ENCODE assay signal across 1 cellular context in the genomic region with DNA sequence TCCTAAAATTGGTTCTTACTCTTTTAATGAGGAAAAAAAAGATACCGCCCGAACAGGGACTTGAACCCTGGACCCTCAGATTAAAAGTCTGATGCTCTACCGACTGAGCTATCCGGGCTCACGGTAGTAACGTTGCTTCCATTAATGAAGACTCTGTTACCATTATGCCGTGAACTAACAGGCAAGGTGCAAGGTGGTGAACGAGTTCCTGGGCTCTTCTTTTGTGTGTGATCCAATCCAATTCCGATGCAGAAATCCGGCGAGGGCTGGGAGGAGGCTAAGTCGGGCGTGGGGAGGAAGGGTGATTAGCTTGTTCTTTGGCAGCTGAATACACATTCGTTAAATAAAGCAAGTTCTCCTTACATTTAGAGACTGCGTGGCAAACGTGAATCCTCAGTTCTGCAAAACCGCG.
TF ChIP-seq lines count a peak whose summit lies in the region.

No MANE protein-coding gene starts in this region.

TF ChIP-seq in HepG2, 621 proteins besides CTCF, POLR2A, EP300 and RAD21 (continued from another document and continues in another):
- TF ChIP-seq, protein P1, sequence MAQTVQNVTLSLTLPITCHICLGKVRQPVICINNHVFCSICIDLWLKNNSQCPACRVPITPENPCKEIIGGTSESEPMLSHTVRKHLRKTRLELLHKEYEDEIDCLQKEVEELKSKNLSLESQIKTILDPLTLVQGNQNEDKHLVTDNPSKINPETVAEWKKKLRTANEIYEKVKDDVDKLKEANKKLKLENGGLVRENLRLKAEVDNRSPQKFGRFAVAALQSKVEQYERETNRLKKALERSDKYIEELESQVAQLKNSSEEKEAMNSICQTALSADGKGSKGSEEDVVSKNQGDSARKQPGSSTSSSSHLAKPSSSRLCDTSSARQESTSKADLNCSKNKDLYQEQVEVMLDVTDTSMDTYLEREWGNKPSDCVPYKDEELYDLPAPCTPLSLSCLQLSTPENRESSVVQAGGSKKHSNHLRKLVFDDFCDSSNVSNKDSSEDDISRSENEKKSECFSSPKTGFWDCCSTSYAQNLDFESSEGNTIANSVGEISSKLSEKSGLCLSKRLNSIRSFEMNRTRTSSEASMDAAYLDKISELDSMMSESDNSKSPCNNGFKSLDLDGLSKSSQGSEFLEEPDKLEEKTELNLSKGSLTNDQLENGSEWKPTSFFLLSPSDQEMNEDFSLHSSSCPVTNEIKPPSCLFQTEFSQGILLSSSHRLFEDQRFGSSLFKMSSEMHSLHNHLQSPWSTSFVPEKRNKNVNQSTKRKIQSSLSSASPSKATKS (CRISPR knock-in tag; IDR thresholded peaks at IDR 0.05): 0 out of 2 replicates have a peak, but pooled peaks have one; percentile 65
- TF ChIP-seq SMAD1 (CRISPR knock-in tag; IDR thresholded peaks at IDR 0.05; ENCODE audit: borderline replicate concordance, low read depth): no peak
- peak; percentile 35; the same call in 1 of the 2 replicates for TF ChIP-seq ETV5 (CRISPR knock-in tag; IDR thresholded peaks at IDR 0.05; ENCODE audit: borderline replicate concordance)
- TF ChIP-seq, protein P2, sequence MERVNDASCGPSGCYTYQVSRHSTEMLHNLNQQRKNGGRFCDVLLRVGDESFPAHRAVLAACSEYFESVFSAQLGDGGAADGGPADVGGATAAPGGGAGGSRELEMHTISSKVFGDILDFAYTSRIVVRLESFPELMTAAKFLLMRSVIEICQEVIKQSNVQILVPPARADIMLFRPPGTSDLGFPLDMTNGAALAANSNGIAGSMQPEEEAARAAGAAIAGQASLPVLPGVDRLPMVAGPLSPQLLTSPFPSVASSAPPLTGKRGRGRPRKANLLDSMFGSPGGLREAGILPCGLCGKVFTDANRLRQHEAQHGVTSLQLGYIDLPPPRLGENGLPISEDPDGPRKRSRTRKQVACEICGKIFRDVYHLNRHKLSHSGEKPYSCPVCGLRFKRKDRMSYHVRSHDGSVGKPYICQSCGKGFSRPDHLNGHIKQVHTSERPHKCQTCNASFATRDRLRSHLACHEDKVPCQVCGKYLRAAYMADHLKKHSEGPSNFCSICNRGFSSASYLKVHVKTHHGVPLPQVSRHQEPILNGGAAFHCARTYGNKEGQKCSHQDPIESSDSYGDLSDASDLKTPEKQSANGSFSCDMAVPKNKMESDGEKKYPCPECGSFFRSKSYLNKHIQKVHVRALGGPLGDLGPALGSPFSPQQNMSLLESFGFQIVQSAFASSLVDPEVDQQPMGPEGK (CRISPR knock-in tag; IDR thresholded peaks at IDR 0.05): peak; percentile 11; the same call in 1 of the 2 replicates
- TF ChIP-seq, protein P3, sequence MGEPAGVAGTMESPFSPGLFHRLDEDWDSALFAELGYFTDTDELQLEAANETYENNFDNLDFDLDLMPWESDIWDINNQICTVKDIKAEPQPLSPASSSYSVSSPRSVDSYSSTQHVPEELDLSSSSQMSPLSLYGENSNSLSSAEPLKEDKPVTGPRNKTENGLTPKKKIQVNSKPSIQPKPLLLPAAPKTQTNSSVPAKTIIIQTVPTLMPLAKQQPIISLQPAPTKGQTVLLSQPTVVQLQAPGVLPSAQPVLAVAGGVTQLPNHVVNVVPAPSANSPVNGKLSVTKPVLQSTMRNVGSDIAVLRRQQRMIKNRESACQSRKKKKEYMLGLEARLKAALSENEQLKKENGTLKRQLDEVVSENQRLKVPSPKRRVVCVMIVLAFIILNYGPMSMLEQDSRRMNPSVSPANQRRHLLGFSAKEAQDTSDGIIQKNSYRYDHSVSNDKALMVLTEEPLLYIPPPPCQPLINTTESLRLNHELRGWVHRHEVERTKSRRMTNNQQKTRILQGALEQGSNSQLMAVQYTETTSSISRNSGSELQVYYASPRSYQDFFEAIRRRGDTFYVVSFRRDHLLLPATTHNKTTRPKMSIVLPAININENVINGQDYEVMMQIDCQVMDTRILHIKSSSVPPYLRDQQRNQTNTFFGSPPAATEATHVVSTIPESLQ (CRISPR knock-in tag; conservative IDR thresholded peaks at IDR 0.05): 0 out of 2 replicates have a peak, but pooled peaks have one; percentile 44
- no peak for TF ChIP-seq ZBTB33 (CRISPR knock-in tag; IDR thresholded peaks at IDR 0.05)
- peak; percentile 99 for TF ChIP-seq ZNF24 (IDR thresholded peaks at IDR 0.05)
- no peak for TF ChIP-seq ZNF558 (CRISPR knock-in tag; IDR thresholded peaks at IDR 0.05; ENCODE audit: borderline replicate concordance)
- TF ChIP-seq, protein P4, sequence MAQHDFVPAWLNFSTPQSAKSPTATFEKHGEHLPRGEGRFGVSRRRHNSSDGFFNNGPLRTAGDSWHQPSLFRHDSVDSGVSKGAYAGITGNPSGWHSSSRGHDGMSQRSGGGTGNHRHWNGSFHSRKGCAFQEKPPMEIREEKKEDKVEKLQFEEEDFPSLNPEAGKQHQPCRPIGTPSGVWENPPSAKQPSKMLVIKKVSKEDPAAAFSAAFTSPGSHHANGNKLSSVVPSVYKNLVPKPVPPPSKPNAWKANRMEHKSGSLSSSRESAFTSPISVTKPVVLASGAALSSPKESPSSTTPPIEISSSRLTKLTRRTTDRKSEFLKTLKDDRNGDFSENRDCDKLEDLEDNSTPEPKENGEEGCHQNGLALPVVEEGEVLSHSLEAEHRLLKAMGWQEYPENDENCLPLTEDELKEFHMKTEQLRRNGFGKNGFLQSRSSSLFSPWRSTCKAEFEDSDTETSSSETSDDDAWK (CRISPR knock-in tag; IDR thresholded peaks at IDR 0.05): no peak
- TF ChIP-seq ZNF788 (CRISPR knock-in tag; IDR thresholded peaks at IDR 0.05; ENCODE audit: borderline replicate concordance): 0 out of 2 replicates have a peak, but pooled peaks have one; percentile 13
- TF ChIP-seq KLF9 (CRISPR knock-in tag; IDR thresholded peaks at IDR 0.05; ENCODE audit: low read depth): no peak
- TF ChIP-seq TAF15 (IDR thresholded peaks at IDR 0.05; ENCODE audit: low read depth, low read length, poor library complexity, severe bottlenecking): no peak
- TF ChIP-seq ZFX (CRISPR knock-in tag; IDR thresholded peaks at IDR 0.05; ENCODE audit: low read depth): no peak
- no peak for TF ChIP-seq JUND (CRISPR knock-in tag; IDR thresholded peaks at IDR 0.05)
- TF ChIP-seq RNF2 (conservative IDR thresholded peaks at IDR 0.05; ENCODE audit: low read depth): no peak
- TF ChIP-seq ELF3 (CRISPR knock-in tag; IDR thresholded peaks at IDR 0.05): 0 out of 2 replicates have a peak, but pooled peaks have one; percentile 50
- TF ChIP-seq ZNF335 (CRISPR knock-in tag; IDR thresholded peaks at IDR 0.05): 0 out of 2 replicates have a peak, but pooled peaks have one; percentile 65
- TF ChIP-seq POLR2G (IDR thresholded peaks at IDR 0.05; ENCODE audit: low read depth, low read length): no peak
- TF ChIP-seq ZNF777 (CRISPR knock-in tag; IDR thresholded peaks at IDR 0.05): no peak
- no peak for TF ChIP-seq SYNCRIP (IDR thresholded peaks at IDR 0.05; ENCODE audit: insufficient read depth, low read depth, low read length)
- peak; percentile 48; the same call in 1 of the 2 replicates for TF ChIP-seq GATAD2A (CRISPR knock-in tag; IDR thresholded peaks at IDR 0.05)
- TF ChIP-seq ZKSCAN8 (CRISPR knock-in tag; IDR thresholded peaks at IDR 0.05; ENCODE audit: borderline replicate concordance): 0 out of 2 replicates have a peak, but pooled peaks have one; percentile 59
- 0 out of 2 replicates have a peak, but pooled peaks have one; percentile 22 for TF ChIP-seq SALL1 (CRISPR knock-in tag; IDR thresholded peaks at IDR 0.05)
- TF ChIP-seq RBFOX2 (IDR thresholded peaks at IDR 0.05; ENCODE audit: low read depth, low read length): no peak
- no peak for TF ChIP-seq SP2 (CRISPR knock-in tag; IDR thresholded peaks at IDR 0.05)
- TF ChIP-seq ZNF720 (CRISPR knock-in tag; IDR thresholded peaks at IDR 0.05): no peak
- no peak for TF ChIP-seq SMC3 (IDR thresholded peaks at IDR 0.05; ENCODE audit: low read length)
- no peak for TF ChIP-seq ETV6 (CRISPR knock-in tag; conservative IDR thresholded peaks at IDR 0.05)
- no peak for TF ChIP-seq ZBTB4 (CRISPR knock-in tag; IDR thresholded peaks at IDR 0.05; ENCODE audit: borderline replicate concordance)
- TF ChIP-seq, protein P5, sequence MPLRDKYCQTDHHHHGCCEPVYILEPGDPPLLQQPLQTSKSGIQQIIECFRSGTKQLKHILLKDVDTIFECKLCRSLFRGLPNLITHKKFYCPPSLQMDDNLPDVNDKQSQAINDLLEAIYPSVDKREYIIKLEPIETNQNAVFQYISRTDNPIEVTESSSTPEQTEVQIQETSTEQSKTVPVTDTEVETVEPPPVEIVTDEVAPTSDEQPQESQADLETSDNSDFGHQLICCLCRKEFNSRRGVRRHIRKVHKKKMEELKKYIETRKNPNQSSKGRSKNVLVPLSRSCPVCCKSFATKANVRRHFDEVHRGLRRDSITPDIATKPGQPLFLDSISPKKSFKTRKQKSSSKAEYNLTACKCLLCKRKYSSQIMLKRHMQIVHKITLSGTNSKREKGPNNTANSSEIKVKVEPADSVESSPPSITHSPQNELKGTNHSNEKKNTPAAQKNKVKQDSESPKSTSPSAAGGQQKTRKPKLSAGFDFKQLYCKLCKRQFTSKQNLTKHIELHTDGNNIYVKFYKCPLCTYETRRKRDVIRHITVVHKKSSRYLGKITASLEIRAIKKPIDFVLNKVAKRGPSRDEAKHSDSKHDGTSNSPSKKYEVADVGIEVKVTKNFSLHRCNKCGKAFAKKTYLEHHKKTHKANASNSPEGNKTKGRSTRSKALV (CRISPR knock-in tag; IDR thresholded peaks at IDR 0.05): peak; percentile 55; the same call in 1 of the 2 replicates
- TF ChIP-seq ZBTB25 (CRISPR knock-in tag; IDR thresholded peaks at IDR 0.05): no peak
- TF ChIP-seq, protein P6, sequence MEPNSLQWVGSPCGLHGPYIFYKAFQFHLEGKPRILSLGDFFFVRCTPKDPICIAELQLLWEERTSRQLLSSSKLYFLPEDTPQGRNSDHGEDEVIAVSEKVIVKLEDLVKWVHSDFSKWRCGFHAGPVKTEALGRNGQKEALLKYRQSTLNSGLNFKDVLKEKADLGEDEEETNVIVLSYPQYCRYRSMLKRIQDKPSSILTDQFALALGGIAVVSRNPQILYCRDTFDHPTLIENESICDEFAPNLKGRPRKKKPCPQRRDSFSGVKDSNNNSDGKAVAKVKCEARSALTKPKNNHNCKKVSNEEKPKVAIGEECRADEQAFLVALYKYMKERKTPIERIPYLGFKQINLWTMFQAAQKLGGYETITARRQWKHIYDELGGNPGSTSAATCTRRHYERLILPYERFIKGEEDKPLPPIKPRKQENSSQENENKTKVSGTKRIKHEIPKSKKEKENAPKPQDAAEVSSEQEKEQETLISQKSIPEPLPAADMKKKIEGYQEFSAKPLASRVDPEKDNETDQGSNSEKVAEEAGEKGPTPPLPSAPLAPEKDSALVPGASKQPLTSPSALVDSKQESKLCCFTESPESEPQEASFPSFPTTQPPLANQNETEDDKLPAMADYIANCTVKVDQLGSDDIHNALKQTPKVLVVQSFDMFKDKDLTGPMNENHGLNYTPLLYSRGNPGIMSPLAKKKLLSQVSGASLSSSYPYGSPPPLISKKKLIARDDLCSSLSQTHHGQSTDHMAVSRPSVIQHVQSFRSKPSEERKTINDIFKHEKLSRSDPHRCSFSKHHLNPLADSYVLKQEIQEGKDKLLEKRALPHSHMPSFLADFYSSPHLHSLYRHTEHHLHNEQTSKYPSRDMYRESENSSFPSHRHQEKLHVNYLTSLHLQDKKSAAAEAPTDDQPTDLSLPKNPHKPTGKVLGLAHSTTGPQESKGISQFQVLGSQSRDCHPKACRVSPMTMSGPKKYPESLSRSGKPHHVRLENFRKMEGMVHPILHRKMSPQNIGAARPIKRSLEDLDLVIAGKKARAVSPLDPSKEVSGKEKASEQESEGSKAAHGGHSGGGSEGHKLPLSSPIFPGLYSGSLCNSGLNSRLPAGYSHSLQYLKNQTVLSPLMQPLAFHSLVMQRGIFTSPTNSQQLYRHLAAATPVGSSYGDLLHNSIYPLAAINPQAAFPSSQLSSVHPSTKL (CRISPR knock-in tag; IDR thresholded peaks at IDR 0.05): peak; percentile 40
- no peak for TF ChIP-seq ZNF333 (CRISPR knock-in tag; IDR thresholded peaks at IDR 0.05; ENCODE audit: borderline replicate concordance)
- no peak for TF ChIP-seq ATF7-NPFF (CRISPR knock-in tag; IDR thresholded peaks at IDR 0.05; ENCODE audit: low read depth)
